ENCODE assay signal across 18 cellular contexts in the genomic region with DNA sequence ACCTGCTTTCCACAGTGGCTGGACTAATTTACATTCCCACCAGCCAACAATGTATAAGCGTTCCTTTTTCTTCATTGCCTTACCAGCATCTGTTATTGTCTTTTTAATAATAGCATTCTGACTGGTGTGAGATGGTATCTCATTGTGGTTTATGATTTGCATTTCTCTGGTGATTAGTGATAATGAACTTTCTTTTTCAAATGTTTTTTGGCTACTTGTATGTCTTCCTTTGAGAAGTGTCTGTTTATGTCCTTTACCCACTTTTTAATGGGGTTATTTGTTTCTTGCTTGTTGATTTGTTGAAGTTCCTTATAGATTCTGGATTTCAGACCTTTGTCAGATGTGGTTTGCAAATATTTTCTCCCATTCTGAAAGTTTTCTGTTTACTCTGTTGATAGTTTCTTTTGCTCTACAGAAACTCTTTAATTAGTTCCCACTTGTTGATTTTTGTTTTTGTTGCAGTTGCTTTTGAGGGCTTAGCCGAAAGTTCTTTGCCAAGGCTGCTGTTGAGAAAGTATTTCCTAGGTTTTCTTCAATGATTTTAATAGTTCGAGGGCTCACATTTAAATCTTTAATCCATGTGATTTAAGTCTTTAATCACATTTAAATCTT. TPM values are rescaled to one million over a fixed set of nuclear protein-coding genes. Genes with fewer than 3 reads are reported as not detected.
DNase-seq lines count a peak whose midpoint lies in the region; ATAC-seq, FAIRE-seq and TF ChIP-seq lines count a peak whose summit lies in the region.
"Had no signal": no experiment of that assay in that cellular context is flagged by ENCODE, and none has a peak within 500 bp of the region (broad histone marks: within the 10 kb centered on the region; RNA-seq: fewer than 3 reads in every experiment).

No MANE protein-coding gene starts in this region.

- TF ChIP-seq POLR2A in H54 (IDR thresholded peaks at IDR 0.05; ENCODE audit: low read depth, low read length), result no peak

- no peak for TF ChIP-seq CTCF in chondrocyte (IDR thresholded peaks at IDR 0.05)

- ATAC-seq in GM18498 (IDR thresholded peaks at IDR 0.05; ENCODE audit: unreplicated experiment) (peak; percentile 73), HG02798 (IDR thresholded peaks at IDR 0.05; ENCODE audit: poor library complexity, unreplicated experiment) (peak; percentile 56), HG03521 (IDR thresholded peaks at IDR 0.05; ENCODE audit: unreplicated experiment) (no peak), GM19328 (IDR thresholded peaks at IDR 0.05; ENCODE audit: unreplicated experiment) (no peak)
- ATAC-seq: left colon, mucosa of descending colon, pancreas had no signal

- H3K4me1 Mint-ChIP-seq in T-helper 2 cell treated with Interferon-gamma antibody and Interleukin-4, amounts not matched to agents 5 μg/mL and 100 μg/mL, for 36 hours (ENCODE audit: low read depth), result peaks cover 22% of the 10 kb centered on the region
- no peaks in the 10 kb centered on the region for H3K4me1 Mint-ChIP-seq in chondrocyte (ENCODE audit: low read depth)

- FAIRE-seq in GM19239 (lab: Jason Lieb, UNC) (peak; percentile 14), H54 (lab: Jason Lieb, UNC) (no peak)
- FAIRE-seq: endometrium, pancreas had no signal

- peak overlapping the region; percentile 4 for H3K27ac Mint-ChIP-seq in T-helper 2 cell treated with Interferon-gamma antibody and Interleukin-4, amounts not matched to agents 5 μg/mL and 100 μg/mL, for 36 hours
- no peak overlapping the region for H3K27ac Mint-ChIP-seq in chondrocyte (ENCODE audit: unreplicated experiment)

- DNase-seq in GM19239 (ENCODE audit: insufficient read length, low spot score) (no peak), chondrocyte (ENCODE audit: low spot score) (no peak), H54 (ENCODE audit: insufficient read length, low spot score) (no peak)
- DNase-seq in T-helper 2 cell treated with Interferon-gamma antibody and Interleukin-4, amounts not matched to agents 5 μg/mL and 100 μg/mL, for 36 hours (ENCODE audit: low spot score), result no peak
- DNase-seq: activated effector memory CD4-positive, alpha-beta T cell treated with anti-CD3 and anti-CD28 coated beads, Interleukin-2, amount 50 U/mL, for 16 hours; GOT3; left colon; mucosa of descending colon; NCI-H1436; NK-92 treated with Interleukin-12 subunit alpha and Interleukin-12 subunit beta, amount 100 ng/mL, for 24 hours; pancreas; stimulated activated CD4-positive, alpha-beta T cell treated with anti-CD3 and anti-CD28 coated beads, Interleukin-4, amount 100 ng/mL, for 1 hour; WERI-Rb-1 had no signal

- H3K9me3 Mint-ChIP-seq in T-helper 2 cell treated with Interferon-gamma antibody and Interleukin-4, amounts not matched to agents 5 μg/mL and 100 μg/mL, for 36 hours, result peaks cover 13% of the 10 kb centered on the region
- H3K9me3 Mint-ChIP-seq in chondrocyte (ENCODE audit: low read depth), result peaks cover 18% of the 10 kb centered on the region

- H3K4me3 Mint-ChIP-seq in T-helper 2 cell treated with Interferon-gamma antibody and Interleukin-4, amounts not matched to agents 5 μg/mL and 100 μg/mL, for 36 hours, result peak overlapping the region; percentile 16
- no peak overlapping the region for H3K4me3 Mint-ChIP-seq in chondrocyte (ENCODE audit: unreplicated experiment)

- H3K27me3 Mint-ChIP-seq in T-helper 2 cell treated with Interferon-gamma antibody and Interleukin-4, amounts not matched to agents 5 μg/mL and 100 μg/mL, for 36 hours (ENCODE audit: low read depth), result peaks cover 20% of the 10 kb centered on the region
- H3K27me3 Mint-ChIP-seq in chondrocyte (ENCODE audit: low read depth), result peaks cover 18% of the 10 kb centered on the region

- peaks cover 54% of the 10 kb centered on the region for H3K36me3 Mint-ChIP-seq in T-helper 2 cell treated with Interferon-gamma antibody and Interleukin-4, amounts not matched to agents 5 μg/mL and 100 μg/mL, for 36 hours (ENCODE audit: low read depth)
- no peaks in the 10 kb centered on the region for H3K36me3 Mint-ChIP-seq in chondrocyte (ENCODE audit: low read depth)

RNA-seq across cellular contexts. Expression of a gene that starts 26.8 kb away (rescaled TPM):
- total RNA-seq in chondrocyte, result not detected in 3 replicates

Comparison
In these comparisons a context has a peak if more than half of its experiments do, and no peak if none do; other contexts are left out.
1. ATAC-seq: peak in GM18498 (single experiment) and HG02798 (single experiment); none in HG03521 (single experiment) and GM19328 (single experiment).